Comparison of ENCODE assay signal across 8 cellular contexts in genomic region chr19:17775245-17775927, GRCh38. TPM values are rescaled to one million over a fixed set of nuclear protein-coding genes. Genes with fewer than 3 reads are reported as not detected.
A peak's percentile ranks its signal among the peaks of the same experiment; 100 is the strongest.
DNase-seq lines count a peak whose midpoint lies in the region; ATAC-seq, FAIRE-seq and TF ChIP-seq lines count a peak whose summit lies in the region.

No MANE protein-coding gene starts in this region.

- H3K4me3 ChIP-seq in MG63, result no peak overlapping the region

- DNase-seq in GM10266 (ENCODE audit: extremely low spot score) (no peak), MG63 (peak; percentile 42), iPS-NIHi7 (ENCODE audit: extremely low spot score) (peak; percentile 63), type B pancreatic cell (ENCODE audit: extremely low spot score, unreplicated experiment) (no peak), kidney glomerular epithelial cell (lab: John Stamatoyannopoulos, UW) (no peak), urothelium cell line (ENCODE audit: low spot score) (no peak)
- DNase-seq in activated T-cell treated with anti-CD3 and anti-CD28 coated beads, Interleukin-2, amount 50 U/mL, for 4 hours, result peak; percentile 29

- H3K4me1 Mint-ChIP-seq in activated T-cell treated with anti-CD3 and anti-CD28 coated beads, Interleukin-2, amount 50 U/mL, for 4 hours (ENCODE audit: low read depth), result peaks cover 12% of the 10 kb centered on the region
- peaks cover 9% of the 10 kb centered on the region for H3K4me1 Mint-ChIP-seq in type B pancreatic cell (ENCODE audit: unreplicated experiment)

- FAIRE-seq in urothelium cell line (lab: Jason Lieb, UNC), result no peak

- H3K27ac Mint-ChIP-seq in type B pancreatic cell, result no peak overlapping the region

- H3K9me3 ChIP-seq in MG63, result no peaks in the 10 kb centered on the region

- H3K4me3 Mint-ChIP-seq in activated T-cell treated with anti-CD3 and anti-CD28 coated beads, Interleukin-2, amount 50 U/mL, for 4 hours, result no peak overlapping the region
- H3K4me3 Mint-ChIP-seq in type B pancreatic cell, result no peak overlapping the region

- no peaks in the 10 kb centered on the region for H3K9me3 Mint-ChIP-seq in activated T-cell treated with anti-CD3 and anti-CD28 coated beads, Interleukin-2, amount 50 U/mL, for 4 hours
- H3K9me3 Mint-ChIP-seq in type B pancreatic cell, result no peaks in the 10 kb centered on the region

- no peaks in the 10 kb centered on the region for H3K36me3 ChIP-seq in MG63

- no peaks in the 10 kb centered on the region for H3K27me3 Mint-ChIP-seq in activated T-cell treated with anti-CD3 and anti-CD28 coated beads, Interleukin-2, amount 50 U/mL, for 4 hours (ENCODE audit: low read depth)
- H3K27me3 Mint-ChIP-seq in type B pancreatic cell, result peaks cover 11% of the 10 kb centered on the region

- TF ChIP-seq CTCF in GM10266 (IDR thresholded peaks at IDR 0.05; ENCODE audit: control insufficient read depth, insufficient read depth, low read depth, missing control alignments), result peak; percentile 41
- peak; percentile 81 for TF ChIP-seq CTCF in type B pancreatic cell (conservative IDR thresholded peaks at IDR 0.05)

- H3K36me3 Mint-ChIP-seq in activated T-cell treated with anti-CD3 and anti-CD28 coated beads, Interleukin-2, amount 50 U/mL, for 4 hours (ENCODE audit: insufficient read depth), result peaks cover 24% of the 10 kb centered on the region
- no peaks in the 10 kb centered on the region for H3K36me3 Mint-ChIP-seq in type B pancreatic cell

- H3K27me3 ChIP-seq in MG63, result no peaks in the 10 kb centered on the region; the same call in 1 of the 2 replicates

- no peak for ATAC-seq in activated T-cell treated with anti-CD3 and anti-CD28 coated beads, Interleukin-2, amount 50 U/mL, for 4 hours
- ATAC-seq in GM19351 (IDR thresholded peaks at IDR 0.05; ENCODE audit: unreplicated experiment), result no peak

RNA-seq across cellular contexts. Expression of gene B3GNT3, which starts 19.6 kb away (rescaled TPM):
- total RNA-seq in MG63 (2014; rRNA removed; shearing (Covaris generic); ENCODE audit: low replicate concordance), result not detected in 2 replicates
- total RNA-seq in activated T-cell treated with anti-CD3 and anti-CD28 coated beads, Interleukin-2, amount 50 U/mL, for 4 hours, result under 1 TPM; 0.38 to 0.52 (median 0.45) TPM
- total RNA-seq in type B pancreatic cell (ENCODE audit: low replicate concordance), result 12.3 and 22.6 TPM in 2 replicates

RNA-seq across cellular contexts. Expression of gene FCHO1, which starts 24.1 kb away (rescaled TPM):
- total RNA-seq in MG63 (2014; rRNA removed; shearing (Covaris generic); ENCODE audit: low replicate concordance), result 0.82 TPM in 1 of 2 replicates, not detected in the other
- 10 to 100 TPM; 53.0 to 60.4 (median 56.2) TPM for total RNA-seq in activated T-cell treated with anti-CD3 and anti-CD28 coated beads, Interleukin-2, amount 50 U/mL, for 4 hours
- 2.5 and 4.4 TPM in 2 replicates for total RNA-seq in type B pancreatic cell (ENCODE audit: low replicate concordance)

RNA-seq across cellular contexts. Expression of gene INSL3, which starts 45.9 kb away (rescaled TPM):
- total RNA-seq in MG63 (2014; rRNA removed; shearing (Covaris generic); ENCODE audit: low replicate concordance), result not detected in 2 replicates
- total RNA-seq in activated T-cell treated with anti-CD3 and anti-CD28 coated beads, Interleukin-2, amount 50 U/mL, for 4 hours, result 1 to 10 TPM; 8.1 to 9.4 (median 9.1) TPM
- not detected in 2 replicates for total RNA-seq in type B pancreatic cell (ENCODE audit: low replicate concordance)

RNA-seq across cellular contexts. Expression of gene MAP1S, which starts 56.1 kb away (rescaled TPM):
- total RNA-seq in MG63 (2014; rRNA removed; shearing (Covaris generic); ENCODE audit: low replicate concordance), result 23.3 and 50.0 TPM in 2 replicates
- 10 to 100 TPM; 75.7 to 81.4 (median 79.3) TPM for total RNA-seq in activated T-cell treated with anti-CD3 and anti-CD28 coated beads, Interleukin-2, amount 50 U/mL, for 4 hours
- 87.1 and 93.6 TPM in 2 replicates for total RNA-seq in type B pancreatic cell (ENCODE audit: low replicate concordance)

Comparison
In these comparisons a context has a peak if more than half of its experiments do, and no peak if none do; other contexts are left out.
1. DNase-seq: peak in MG63 (single experiment), activated T-cell treated with anti-CD3 and anti-CD28 coated beads, Interleukin-2, amount 50 U/mL, for 4 hours (single experiment) and iPS-NIHi7 (single experiment); none in GM10266 (single experiment), type B pancreatic cell (single experiment), kidney glomerular epithelial cell (single experiment) and urothelium cell line (single experiment).
2. RNA of gene FCHO1, which starts 24.1 kb away (total RNA-seq): 53.0 to 60.4 TPM in activated T-cell treated with anti-CD3 and anti-CD28 coated beads, Interleukin-2, amount 50 U/mL, for 4 hours; 2.5 to 4.4 TPM in type B pancreatic cell and 0.82 TPM in MG63; every median in the first group is over 10 times any median in the second.